Comparison of ENCODE assay signal across 8 cellular contexts in genomic region chr6:22062807-22063408, GRCh38.
DNase-seq lines count a peak whose midpoint lies in the region; ATAC-seq and TF ChIP-seq lines count a peak whose summit lies in the region.

No MANE protein-coding gene starts in this region.

- no peaks in the 10 kb centered on the region for H3K27me3 Mint-ChIP-seq in CD14-positive monocyte (ENCODE audit: low read depth in 3 of 3)

- H3K27me3 ChIP-seq in suprapubic skin, result no peaks in the 10 kb centered on the region

- TF ChIP-seq EP300 in suprapubic skin (IDR thresholded peaks at IDR 0.05), result no peak

- H3K9me3 Mint-ChIP-seq in CD14-positive monocyte, result no peaks in the 10 kb centered on the region

- no peaks in the 10 kb centered on the region for H3K4me1 ChIP-seq in suprapubic skin

- H3K4me1 Mint-ChIP-seq in CD14-positive monocyte, result peaks cover 35% of the 10 kb centered on the region

- no peak overlapping the region for H3K4me3 ChIP-seq in suprapubic skin

- DNase-seq in CD14-positive monocyte (ENCODE audit: low spot score), result peak; percentile 76
- DNase-seq in activated T-cell treated with anti-CD3 and anti-CD28 coated beads, Interleukin-2, amount 50 U/mL, for 48 hours, result peak; percentile 66 to 75
- peak; percentile 64 for DNase-seq in putamen (ENCODE audit: low spot score)
- no peak for DNase-seq in suprapubic skin (ENCODE audit: low spot score in 2 of 2)
- DNase-seq in T1000 (lab: John Stamatoyannopoulos, UW), result no peak
- no peak for DNase-seq in NCI-H2196 (lab: John Stamatoyannopoulos, UW; ENCODE audit: unreplicated experiment)

- intact Hi-C loops in CD14-positive monocyte (cut with micrococcal nuclease), result loop anchor here in 1 of 2 donors (5.0 kb wide), 1 partner anchor 36 kb away; no protein-coding TSS in a partner anchor

- peak; percentile 58 for ATAC-seq in GM19455 (IDR thresholded peaks at IDR 0.05; ENCODE audit: unreplicated experiment)
- ATAC-seq in HG03558 (IDR thresholded peaks at IDR 0.05; ENCODE audit: extremely low read depth, unreplicated experiment), result peak; percentile 49

- no peaks in the 10 kb centered on the region for H3K36me3 Mint-ChIP-seq in CD14-positive monocyte

- H3K27ac Mint-ChIP-seq in CD14-positive monocyte, result peak overlapping the region; percentile 77 to 94 (median 85)

- no peak overlapping the region for H3K27ac ChIP-seq in suprapubic skin

- 83% methylated on average over 21 of the region's 21 CpGs for WGBS in suprapubic skin

- H3K4me3 Mint-ChIP-seq in CD14-positive monocyte, result peak overlapping the region; percentile 78 to 95

- TF ChIP-seq CTCF in CD14-positive monocyte (IDR thresholded peaks at IDR 0.05) (no peak), suprapubic skin (IDR thresholded peaks at IDR 0.05) (no peak)

- no peak for TF ChIP-seq POLR2A in suprapubic skin (IDR thresholded peaks at IDR 0.05)

- no peaks in the 10 kb centered on the region for H3K36me3 ChIP-seq in suprapubic skin

- H3K9me3 ChIP-seq in suprapubic skin, result no peaks in the 10 kb centered on the region

Comparison
In these comparisons a context has a peak if more than half of its experiments do, and no peak if none do; other contexts are left out.
1. DNase-seq: peak in CD14-positive monocyte (single experiment), activated T-cell treated with anti-CD3 and anti-CD28 coated beads, Interleukin-2, amount 50 U/mL, for 48 hours (2 of 2) and putamen (single experiment); none in suprapubic skin (0 of 2), T1000 (single experiment) and NCI-H2196 (single experiment).